11 cellular contexts compared by ENCODE assay signal in genomic region chr6:30573113-30573512, GRCh38. TPM values are rescaled to one million over a fixed set of nuclear protein-coding genes. Genes with fewer than 3 reads are reported as not detected.
DNase-seq lines count a peak whose midpoint lies in the region; ATAC-seq and TF ChIP-seq lines count a peak whose summit lies in the region.
"Had no signal": no experiment of that assay in that cellular context is flagged by ENCODE, and none has a peak within 500 bp of the region (broad histone marks: within the 10 kb centered on the region; RNA-seq: fewer than 3 reads in every experiment).

No MANE protein-coding gene starts in this region.

- H3K4me3 Mint-ChIP-seq in activated naive CD4-positive, alpha-beta T cell treated with anti-CD3 and anti-CD28 coated beads, Interleukin-2, amount 50 U/mL, for 24 hours, result peak overlapping the region; percentile 99
- H3K4me3 Mint-ChIP-seq in activated B cell treated with CpG ODN at 0.5 μM for 24 hours, result peak overlapping the region; percentile 99
- peak overlapping the region; percentile 98 for H3K4me3 Mint-ChIP-seq in glutamatergic neuron (ENCODE audit: unreplicated experiment)
- H3K4me3 Mint-ChIP-seq in stimulated activated naive CD8-positive, alpha-beta T cell treated with anti-CD3 and anti-CD28 coated beads, Interleukin-15, amount 100 ng/mL, for 72 hours, result peak overlapping the region; percentile 95 to 99

- no peak overlapping the region for H3K27ac ChIP-seq in right atrium auricular region
- H3K27ac ChIP-seq: left ventricle myocardium inferior had no signal

- no peaks in the 10 kb centered on the region for H3K9me3 ChIP-seq in right atrium auricular region
- H3K9me3 ChIP-seq: left ventricle myocardium inferior, tibial artery had no signal

- peaks cover 83% of the 10 kb centered on the region for H3K4me1 Mint-ChIP-seq in activated naive CD4-positive, alpha-beta T cell treated with anti-CD3 and anti-CD28 coated beads, Interleukin-2, amount 50 U/mL, for 24 hours
- H3K4me1 Mint-ChIP-seq in activated B cell treated with CpG ODN at 0.5 μM for 24 hours, result peaks cover 53% of the 10 kb centered on the region
- peaks cover 19% of the 10 kb centered on the region for H3K4me1 Mint-ChIP-seq in glutamatergic neuron (ENCODE audit: low read depth, unreplicated experiment)
- peaks cover 78% of the 10 kb centered on the region for H3K4me1 Mint-ChIP-seq in stimulated activated naive CD8-positive, alpha-beta T cell treated with anti-CD3 and anti-CD28 coated beads, Interleukin-15, amount 100 ng/mL, for 72 hours

- H3K9me3 Mint-ChIP-seq in activated naive CD4-positive, alpha-beta T cell treated with anti-CD3 and anti-CD28 coated beads, Interleukin-2, amount 50 U/mL, for 24 hours, result no peaks in the 10 kb centered on the region
- no peaks in the 10 kb centered on the region for H3K9me3 Mint-ChIP-seq in activated B cell treated with CpG ODN at 0.5 μM for 24 hours
- H3K9me3 Mint-ChIP-seq in glutamatergic neuron (ENCODE audit: unreplicated experiment), result peaks cover 8% of the 10 kb centered on the region
- H3K9me3 Mint-ChIP-seq in stimulated activated naive CD8-positive, alpha-beta T cell treated with anti-CD3 and anti-CD28 coated beads, Interleukin-15, amount 100 ng/mL, for 72 hours, result no peaks in the 10 kb centered on the region

- peaks cover 0 to 30% of the 10 kb centered on the region in 2 donors for H3K4me1 ChIP-seq in right atrium auricular region

- TF ChIP-seq CTCF in activated B cell treated with CpG ODN at 0.5 μM for 24 hours (IDR thresholded peaks at IDR 0.05) (no peak), glutamatergic neuron (IDR thresholded peaks at IDR 0.05; ENCODE audit: partially characterized antibody, unreplicated experiment) (no peak), right atrium auricular region (IDR thresholded peaks at IDR 0.05) (no peak)

- no peaks in the 10 kb centered on the region for H3K27me3 Mint-ChIP-seq in activated naive CD4-positive, alpha-beta T cell treated with anti-CD3 and anti-CD28 coated beads, Interleukin-2, amount 50 U/mL, for 24 hours
- no peaks in the 10 kb centered on the region for H3K27me3 Mint-ChIP-seq in activated B cell treated with CpG ODN at 0.5 μM for 24 hours
- H3K27me3 Mint-ChIP-seq in glutamatergic neuron (ENCODE audit: unreplicated experiment), result peaks cover 4% of the 10 kb centered on the region
- H3K27me3 Mint-ChIP-seq in stimulated activated naive CD8-positive, alpha-beta T cell treated with anti-CD3 and anti-CD28 coated beads, Interleukin-15, amount 100 ng/mL, for 72 hours, result no peaks in the 10 kb centered on the region

- POLR2A ChIA-PET in activated B cell treated with CpG ODN at 0.5 μM for 24 hours (lab: Charles Lee), result interaction anchor here (0.6 to 1.7 kb wide), 2 partner anchors 16 to 102 kb away, joined by 5 read pairs; partner anchors contain the start of gene PRR3

- DNase-seq in activated naive CD4-positive, alpha-beta T cell treated with Interleukin-2 at 50 U/mL for 16 hours, result no peak
- DNase-seq in activated B cell treated with CpG ODN at 0.5 μM for 24 hours (no peak), glutamatergic neuron (no peak), HUDEP-2 (lab: John Stamatoyannopoulos, UW; ENCODE audit: unreplicated experiment in 76 of 76) (no peak), right atrium auricular region (ENCODE audit: low spot score) (no peak), medulla oblongata (ENCODE audit: extremely low spot score) (no peak)
- no peak for DNase-seq in stimulated activated naive CD8-positive, alpha-beta T cell treated with anti-CD3 and anti-CD28 coated beads, Interleukin-15, amount 100 ng/mL, for 72 hours
- DNase-seq: left ventricle myocardium inferior, NCI-H187 treated with DMSO at 0.1 percent for 48 hours, tibial artery had no signal

- intact Hi-C loops in activated B cell treated with CpG ODN at 0.5 μM for 24 hours (cut with micrococcal nuclease), result no loop called here

- H3K4me3 ChIP-seq in right atrium auricular region, result no peak overlapping the region
- H3K4me3 ChIP-seq: left ventricle myocardium inferior, tibial artery had no signal

- CTCF ChIA-PET in activated B cell treated with CpG ODN at 0.5 μM for 24 hours (lab: Charles Lee), result no interaction called here

- peak overlapping the region; percentile 46 for H3K27ac Mint-ChIP-seq in activated naive CD4-positive, alpha-beta T cell treated with anti-CD3 and anti-CD28 coated beads, Interleukin-2, amount 50 U/mL, for 24 hours
- no peak overlapping the region for H3K27ac Mint-ChIP-seq in activated B cell treated with CpG ODN at 0.5 μM for 24 hours
- no peak overlapping the region for H3K27ac Mint-ChIP-seq in glutamatergic neuron (ENCODE audit: unreplicated experiment)
- peak overlapping the region in 1 of 2 donors; percentile 20 for H3K27ac Mint-ChIP-seq in stimulated activated naive CD8-positive, alpha-beta T cell treated with anti-CD3 and anti-CD28 coated beads, Interleukin-15, amount 100 ng/mL, for 72 hours

- no peaks in the 10 kb centered on the region for H3K27me3 ChIP-seq in right atrium auricular region
- H3K27me3 ChIP-seq: tibial artery had no signal

- peaks cover 24% of the 10 kb centered on the region for H3K36me3 Mint-ChIP-seq in activated naive CD4-positive, alpha-beta T cell treated with anti-CD3 and anti-CD28 coated beads, Interleukin-2, amount 50 U/mL, for 24 hours
- H3K36me3 Mint-ChIP-seq in activated B cell treated with CpG ODN at 0.5 μM for 24 hours (ENCODE audit: low read depth) (peaks cover 49% of the 10 kb centered on the region), glutamatergic neuron (ENCODE audit: unreplicated experiment) (no peaks in the 10 kb centered on the region)

- ATAC-seq in activated B cell treated with CpG ODN at 0.5 μM for 24 hours (ENCODE audit: low read depth), result no peak
- no peak for ATAC-seq in stimulated activated naive CD8-positive, alpha-beta T cell treated with anti-CD3 and anti-CD28 coated beads, Interleukin-15, amount 100 ng/mL, for 72 hours

- peaks cover 12% of the 10 kb centered on the region for H3K36me3 ChIP-seq in right atrium auricular region

RNA-seq across cellular contexts. Expression of gene ABCF1, which starts 1.9 kb away (rescaled TPM):
- total RNA-seq in activated B cell treated with CpG ODN at 0.5 μM for 24 hours, result 93.7 and 94.5 TPM in 2 replicates
- total RNA-seq in glutamatergic neuron (ENCODE audit: unreplicated experiment), result 62.7 TPM
- 10 to 100 TPM; 33.9 to 41.3 TPM for total RNA-seq in right atrium auricular region

RNA-seq across cellular contexts. Expression of gene PRR3, which starts 16.0 kb away (rescaled TPM):
- 24.1 and 29.5 TPM in 2 replicates for total RNA-seq in activated B cell treated with CpG ODN at 0.5 μM for 24 hours
- 34.7 TPM for total RNA-seq in glutamatergic neuron (ENCODE audit: unreplicated experiment)
- total RNA-seq in right atrium auricular region, result 1 to 10 TPM; 2.3 to 3.7 TPM

RNA-seq across cellular contexts. Expression of gene GNL1, which starts 16.8 kb away (rescaled TPM):
- 67.2 and 67.4 TPM in 2 replicates for total RNA-seq in activated B cell treated with CpG ODN at 0.5 μM for 24 hours
- total RNA-seq in glutamatergic neuron (ENCODE audit: unreplicated experiment), result 42.1 TPM
- 10 to 100 TPM in 1 of 2 donors, 1 to 10 TPM in 1; 7.9 to 16.4 TPM for total RNA-seq in right atrium auricular region

RNA-seq across cellular contexts. Expression of gene PPP1R10, which starts 43.9 kb away (rescaled TPM):
- 85.6 and 112 TPM in 2 replicates for total RNA-seq in activated B cell treated with CpG ODN at 0.5 μM for 24 hours
- total RNA-seq in glutamatergic neuron (ENCODE audit: unreplicated experiment), result 99.7 TPM
- total RNA-seq in right atrium auricular region, result 10 to 100 TPM; 18.4 to 20.6 TPM

RNA-seq across cellular contexts. Expression of gene MRPS18B, which starts 44.5 kb away (rescaled TPM):
- total RNA-seq in activated B cell treated with CpG ODN at 0.5 μM for 24 hours (57.7 and 61.2 TPM in 2 replicates), glutamatergic neuron (ENCODE audit: unreplicated experiment) (40.0 TPM), right atrium auricular region (10 to 100 TPM; 65.6 to 87.7 TPM)
